ENCODE assay signal across 1 cellular context in the genomic region with DNA sequence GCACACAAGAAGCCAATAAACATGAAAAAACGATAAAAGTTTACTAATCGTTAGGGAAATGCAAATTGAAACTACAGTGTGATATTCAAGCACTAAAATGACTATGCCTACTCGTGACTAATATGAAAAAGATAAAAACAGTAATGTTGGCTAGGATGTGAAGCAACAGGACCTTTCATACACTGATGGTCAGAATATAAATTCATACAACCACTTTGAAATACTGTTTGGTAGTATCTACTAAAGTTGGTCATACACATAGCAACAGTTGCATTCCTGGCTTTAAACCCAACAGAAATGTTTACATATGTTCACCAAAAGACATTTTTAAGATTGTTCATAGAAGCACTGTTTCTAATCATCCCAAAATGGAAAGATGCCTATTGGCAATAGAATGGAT.
TF ChIP-seq lines count a peak whose summit lies in the region.

No MANE protein-coding gene starts in this region.

TF ChIP-seq in IMR-90, 13 proteins besides CTCF, POLR2A, EP300 and RAD21:
- TF ChIP-seq, protein P1, sequence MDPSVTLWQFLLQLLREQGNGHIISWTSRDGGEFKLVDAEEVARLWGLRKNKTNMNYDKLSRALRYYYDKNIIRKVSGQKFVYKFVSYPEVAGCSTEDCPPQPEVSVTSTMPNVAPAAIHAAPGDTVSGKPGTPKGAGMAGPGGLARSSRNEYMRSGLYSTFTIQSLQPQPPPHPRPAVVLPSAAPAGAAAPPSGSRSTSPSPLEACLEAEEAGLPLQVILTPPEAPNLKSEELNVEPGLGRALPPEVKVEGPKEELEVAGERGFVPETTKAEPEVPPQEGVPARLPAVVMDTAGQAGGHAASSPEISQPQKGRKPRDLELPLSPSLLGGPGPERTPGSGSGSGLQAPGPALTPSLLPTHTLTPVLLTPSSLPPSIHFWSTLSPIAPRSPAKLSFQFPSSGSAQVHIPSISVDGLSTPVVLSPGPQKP (IDR thresholded peaks at IDR 0.05; ENCODE audit: borderline replicate concordance, low read depth, low read length) = no peak
- no peak for TF ChIP-seq FOS (IDR thresholded peaks at IDR 0.05; ENCODE audit: low read depth, low read length)
- TF ChIP-seq CEBPB (IDR thresholded peaks at IDR 0.05; ENCODE audit: low read depth, low read length) = peak; percentile 57; the same call in 1 of the 2 replicates
- no peak for TF ChIP-seq RFX5 (IDR thresholded peaks at IDR 0.05; ENCODE audit: low read depth, low read length)
- TF ChIP-seq SMC3 (IDR thresholded peaks at IDR 0.05; ENCODE audit: low read depth, low read length) = no peak
